Comparison of ENCODE assay signal across 29 cellular contexts in genomic region chr15:79740581-79740980, GRCh38.
"Had no signal": no experiment of that assay in that cellular context is flagged by ENCODE, and none has a peak within 500 bp of the region (broad histone marks: within the 10 kb centered on the region; RNA-seq: fewer than 3 reads in every experiment).

No MANE protein-coding gene starts in this region.

- ATAC-seq: activated CD8-positive, alpha-beta memory T cell treated with anti-CD3 and anti-CD28 coated beads, Interleukin-2, amount 10 ng/mL, durations not matched to agents 7 days and 5 days; activated naive CD8-positive, alpha-beta T cell treated with anti-CD3 and anti-CD28 coated beads, Interleukin-2, amount 50 U/mL, for 24 hours; Panc1 had no signal

- DNase-seq: activated CD4-positive, alpha-beta memory T cell treated with anti-CD3 and anti-CD28 coated beads, Interleukin-2, amount 10 ng/mL, durations not matched to agents 7 days and 5 days; activated CD4-positive, alpha-beta T cell treated with anti-CD3 and anti-CD28 coated beads for 1 hour; activated CD4-positive, alpha-beta T cell treated with anti-CD3 and anti-CD28 coated beads for 48 hours; activated CD4-positive, CD25-positive, alpha-beta regulatory T cell; activated CD8-positive, alpha-beta memory T cell treated with anti-CD3 and anti-CD28 coated beads for 24 hours; activated CD8-positive, alpha-beta memory T cell treated with anti-CD3 and anti-CD28 coated beads, Interleukin-2, amount 10 ng/mL, durations not matched to agents 7 days and 5 days; activated CD8-positive, alpha-beta memory T cell treated with anti-CD3 and anti-CD28 coated beads, Interleukin-2, amount 50 U/mL, for 48 hours; activated effector memory CD4-positive, alpha-beta T cell treated with Interleukin-2 at 50 U/mL for 16 hours; activated naive CD4-positive, alpha-beta T cell treated with anti-CD3 and anti-CD28 coated beads, Interleukin-2, amount 10 ng/mL, durations not matched to agents 7 days and 5 days; activated naive CD8-positive, alpha-beta T cell treated with anti-CD3 and anti-CD28 coated beads, Interleukin-2, amount 50 U/mL, for 24 hours; activated T-cell treated with anti-CD3 and anti-CD28 coated beads, Interleukin-2, amount 50 U/mL, for 48 hours; anterior cingulate cortex; caudate nucleus; cerebellar nuclear complex; cortex of kidney; MM.1S; NCI-H1092 treated with DMSO at 0.1 percent for 48 hours; NCI-H1417; NCI-H146; NCI-H1930; NCI-H2081 treated with DMSO at 0.1 percent for 48 hours; NCI-H226; NCI-H524 treated with DMSO at 0.1 percent for 48 hours; SHP77; SJCRH30; T1000; WERI-Rb-1 had no signal

- H3K36me3 ChIP-seq: SJCRH30, WERI-Rb-1 had no signal

- H3K4me1 ChIP-seq: SJCRH30 had no signal

- H3K27me3 ChIP-seq: SJCRH30 had no signal

- H3K27ac ChIP-seq: SJCRH30, SK-N-MC, WERI-Rb-1 had no signal

- H3K9me3 ChIP-seq: SJCRH30 had no signal

- H3K4me3 ChIP-seq: SJCRH30, SK-N-MC had no signal
